In genomic region chr17:63571632-63572310, GRCh38 we compare ENCODE assay signal across 13 cellular contexts. TPM values are rescaled to one million over a fixed set of nuclear protein-coding genes. Genes with fewer than 3 reads are reported as not detected.
DNase-seq lines count a peak whose midpoint lies in the region; ATAC-seq, FAIRE-seq and TF ChIP-seq lines count a peak whose summit lies in the region.
"Had no signal": no experiment of that assay in that cellular context is flagged by ENCODE, and none has a peak within 500 bp of the region (broad histone marks: within the 10 kb centered on the region; RNA-seq: fewer than 3 reads in every experiment).

No MANE protein-coding gene starts in this region.

- H3K79me2 ChIP-seq in GM12878 (ENCODE audit: control insufficient read depth, insufficient read depth, low read length): peaks cover 30% of the 10 kb centered on the region

- whole genome bisulfite sequencing in GM12878 (ENCODE audit: insufficient coverage, insufficient replicate concordance, low lambda C conversion rate, missing lambda C conversion rate): 94% methylated on average over 1 of the region's 1 CpG
- 85 to 90% methylated on average over 1 of the region's 1 CpG for WGBS in lung, 2 donors

- no TSS peak for BruUV-seq in GM12878 (replicated peaks; lab: Mats Ljungman, UMichigan)

- H3K9me3 ChIP-seq in CD4-positive, alpha-beta memory T cell (ENCODE audit: control insufficient read depth in 1 of 2, low read length in 2 of 2): no peaks in the 10 kb centered on the region
- H3K9me3 ChIP-seq in GM12878 (replicated peaks; ENCODE audit: control insufficient read depth, insufficient read depth, low read length) (no peaks in the 10 kb centered on the region), lung (ENCODE audit: control insufficient read depth in 2 of 2, insufficient read depth in 1 of 2, low read length in 1 of 2) (no peaks in the 10 kb centered on the region)
- H3K9me3 ChIP-seq: heart left ventricle had no signal

- RAD21 ChIA-PET in GM12878 (lab: Charles Lee; ENCODE audit: unreplicated experiment): no interaction called here

- peaks cover 6 to 17% of the 10 kb centered on the region in 2 donors for H3K36me3 Mint-ChIP-seq in CD4-positive, alpha-beta memory T cell

- TF ChIP-seq POLR2A in GM12878 (IDR thresholded peaks at IDR 0.05; ENCODE audit: low read depth, low read length): no peak

- peaks cover 17% of the 10 kb centered on the region for H3K4me1 ChIP-seq in CD4-positive, alpha-beta memory T cell (ENCODE audit: insufficient read depth, low read length)
- H3K4me1 ChIP-seq in GM12878 (ENCODE audit: control insufficient read depth, insufficient read depth, low read length) (no peaks in the 10 kb centered on the region), lung (ENCODE audit: control insufficient read depth in 2 of 2, insufficient read depth in 2 of 2, low read length in 2 of 2) (peaks cover 0 to 1% of the 10 kb centered on the region in 2 donors)
- H3K4me1 ChIP-seq: neural progenitor cell had no signal

- no peak for DNase-seq in CD4-positive, alpha-beta memory T cell
- peak; percentile 45 for DNase-seq in HT1080 (ENCODE audit: low read depth)
- DNase-seq in GM12878 (ENCODE audit: low read depth, low spot score): no peak
- no peak for DNase-seq in lung (ENCODE audit: low spot score)
- DNase-seq in RWPE1 (ENCODE audit: low spot score): no peak
- DNase-seq in nucleus accumbens (lab: John Stamatoyannopoulos, UW): no peak
- no peak for DNase-seq in NCI-H748 (lab: John Stamatoyannopoulos, UW; ENCODE audit: unreplicated experiment)
- DNase-seq: activated naive CD8-positive, alpha-beta T cell treated with anti-CD3 and anti-CD28 coated beads, Interleukin-2, amount 10 ng/mL, durations not matched to agents 7 days and 5 days; heart left ventricle; NCI-H2171 treated with DMSO at 0.1 percent for 48 hours; T1000 had no signal

- H3K4me1 Mint-ChIP-seq in CD4-positive, alpha-beta memory T cell: peaks cover 29 to 58% (median 43%) of the 10 kb centered on the region in 4 donors
- H3K4me1 Mint-ChIP-seq: neural progenitor cell had no signal

- POLR2A ChIA-PET in CD4-positive, alpha-beta memory T cell (lab: Charles Lee; ENCODE audit: partially characterized antibody): no interaction called here
- POLR2A ChIA-PET in GM12878 (lab: Charles Lee) (no interaction called here), RWPE1 (lab: Yijun Ruan, JAX; ENCODE audit: low non-redundant PET) (no interaction called here)

- H2AFZ ChIP-seq in GM12878 (ENCODE audit: control insufficient read depth, low read depth, low read length): no peak overlapping the region
- H2AFZ ChIP-seq: neural progenitor cell had no signal

- ATAC-seq in GM12878 (no peak), lung (ENCODE audit: insufficient read depth, low FRiP score) (peak; percentile 11), GM18868 (IDR thresholded peaks at IDR 0.05; ENCODE audit: unreplicated experiment) (no peak)

- SMC1A ChIA-PET in GM12878 (lab: Charles Lee; ENCODE audit: uncharacterized antibody, unreplicated experiment): no interaction called here

- H3K4me3 Mint-ChIP-seq in CD4-positive, alpha-beta memory T cell: no peak overlapping the region
- H3K4me3 Mint-ChIP-seq: activated naive CD8-positive, alpha-beta T cell treated with anti-CD3 and anti-CD28 coated beads, Interleukin-2, amount 10 ng/mL, durations not matched to agents 7 days and 5 days; neural progenitor cell had no signal

- intact Hi-C loops in CD4-positive, alpha-beta memory T cell (cut with micrococcal nuclease): no loop called here
- intact Hi-C loops in GM12878 (cut with micrococcal nuclease; ENCODE audit: unreplicated experiment): no loop called here

- H3K9me3 Mint-ChIP-seq in CD4-positive, alpha-beta memory T cell: no peaks in the 10 kb centered on the region
- H3K9me3 Mint-ChIP-seq: activated naive CD8-positive, alpha-beta T cell treated with anti-CD3 and anti-CD28 coated beads, Interleukin-2, amount 10 ng/mL, durations not matched to agents 7 days and 5 days; neural progenitor cell had no signal

- H3K9ac ChIP-seq in GM12878 (ENCODE audit: control insufficient read depth, insufficient read depth, low read length): no peak overlapping the region
- H3K9ac ChIP-seq: neural progenitor cell had no signal

- in situ Hi-C loops in GM12878 (cut with MboI): no loop called here

- no peaks in the 10 kb centered on the region for H3K27me3 Mint-ChIP-seq in CD4-positive, alpha-beta memory T cell
- H3K27me3 Mint-ChIP-seq: activated naive CD8-positive, alpha-beta T cell treated with anti-CD3 and anti-CD28 coated beads, Interleukin-2, amount 10 ng/mL, durations not matched to agents 7 days and 5 days had no signal

- no peak overlapping the region for H3K4me2 ChIP-seq in GM12878 (ENCODE audit: control insufficient read depth, insufficient read depth)
- H3K4me2 ChIP-seq: neural progenitor cell had no signal

- no peak for TF ChIP-seq RAD21 in GM12878 (IDR thresholded peaks at IDR 0.05; ENCODE audit: insufficient read depth, low read depth, low read length)

- no peak for TF ChIP-seq CTCF in GM12878 (IDR thresholded peaks at IDR 0.05 in 2 of 3, conservative IDR thresholded peaks at IDR 0.05 in 1 of 3; ENCODE audit: control insufficient read depth in 2 of 3, extremely low read depth in 1 of 3, insufficient read depth in 1 of 3, low read depth in 3 of 3, low read length in 3 of 3)
- no peak for TF ChIP-seq CTCF in lung (IDR thresholded peaks at IDR 0.05; ENCODE audit: control extremely low read depth, extremely low read depth)
- no peak for TF ChIP-seq CTCF in RWPE1 (conservative IDR thresholded peaks at IDR 0.05; ENCODE audit: low read depth)

- peak overlapping the region in 5 of 7 donors; percentile 0 to 83 (median 5) for H3K27ac Mint-ChIP-seq in CD4-positive, alpha-beta memory T cell
- H3K27ac Mint-ChIP-seq: activated naive CD8-positive, alpha-beta T cell treated with anti-CD3 and anti-CD28 coated beads, Interleukin-2, amount 10 ng/mL, durations not matched to agents 7 days and 5 days; neural progenitor cell had no signal

- CTCF ChIA-PET in CD4-positive, alpha-beta memory T cell (lab: Charles Lee; ENCODE audit: partially characterized antibody): interaction anchor here (1.2 to 1.4 kb wide), 2 partner anchors 39 to 44 kb away, joined by 5 read pairs; no protein-coding TSS in a partner anchor
- CTCF ChIA-PET in GM12878 (lab: Yijun Ruan, JAX) (interaction anchor here (1.0 to 1.5 kb wide), 2 partner anchors 94 to 146 kb away, joined by 3 to 7 read pairs; no protein-coding TSS in a partner anchor), RWPE1 (lab: Yijun Ruan, JAX) (interaction anchor here (0.6 to 1.3 kb wide), 2 partner anchors 27 to 146 kb away, joined by 4 to 5 read pairs; no protein-coding TSS in a partner anchor)

- no peak for TF ChIP-seq EP300 in GM12878 (IDR thresholded peaks at IDR 0.05; ENCODE audit: borderline replicate concordance in 1 of 2, control insufficient read depth in 1 of 2, low read depth in 2 of 2, low read length in 2 of 2)

- no peak overlapping the region for H3K4me3 ChIP-seq in CD4-positive, alpha-beta memory T cell (ENCODE audit: low read length in 2 of 2)
- H3K4me3 ChIP-seq in GM12878 (no peak overlapping the region), lung (no peak overlapping the region)
- H3K4me3 ChIP-seq: heart left ventricle, neural progenitor cell had no signal

- H4K20me1 ChIP-seq in GM12878 (ENCODE audit: control insufficient read depth, insufficient read depth): peaks cover 2% of the 10 kb centered on the region

- no peaks in the 10 kb centered on the region for H3K36me3 ChIP-seq in CD4-positive, alpha-beta memory T cell (ENCODE audit: insufficient read depth, low read length)
- peaks cover 0 to 5% of the 10 kb centered on the region in 2 experiments; a peak in 2 of 4 replicates for H3K36me3 ChIP-seq in GM12878 (ENCODE audit: control insufficient read depth in 2 of 2, insufficient read depth in 2 of 2, low read length in 1 of 2)
- peaks cover 0 to 5% of the 10 kb centered on the region in 2 donors for H3K36me3 ChIP-seq in lung (ENCODE audit: control insufficient read depth in 2 of 2, insufficient read depth in 2 of 2, low read length in 2 of 2)
- H3K36me3 ChIP-seq: neural progenitor cell had no signal

- H3K27ac ChIP-seq in CD4-positive, alpha-beta memory T cell (ENCODE audit: low read depth, low read length): no peak overlapping the region
- no peak overlapping the region for H3K27ac ChIP-seq in GM12878 (ENCODE audit: control insufficient read depth, insufficient read depth)
- no peak overlapping the region for H3K27ac ChIP-seq in lung (ENCODE audit: low read depth in 1 of 2, low read length in 1 of 2)
- no peak overlapping the region for H3K27ac ChIP-seq in RWPE1
- H3K27ac ChIP-seq: heart left ventricle, neural progenitor cell had no signal

- FAIRE-seq in GM12878 (lab: Jason Lieb, UNC): peak; percentile 65

- H3K27me3 ChIP-seq in CD4-positive, alpha-beta memory T cell (ENCODE audit: insufficient read depth, low read length): no peaks in the 10 kb centered on the region
- no peaks in the 10 kb centered on the region for H3K27me3 ChIP-seq in GM12878 (replicated peaks in 1 of 2; ENCODE audit: control insufficient read depth in 2 of 2, insufficient read depth in 2 of 2, low read length in 1 of 2)
- H3K27me3 ChIP-seq in lung (ENCODE audit: control insufficient read depth, insufficient read depth): no peaks in the 10 kb centered on the region
- H3K27me3 ChIP-seq: heart left ventricle, neural progenitor cell had no signal

RNA-seq across cellular contexts. Expression of gene DCAF7, which starts 21.5 kb away (rescaled TPM):
- total RNA-seq in CD4-positive, alpha-beta memory T cell: 10 to 100 TPM; 88.1 to 93.0 TPM
- 10 to 100 TPM; 75.6 to 85.0 TPM for polyA plus RNA-seq in CD4-positive, alpha-beta memory T cell
- 28.0 and 37.1 TPM in 2 replicates for total RNA-seq in HT1080 (2014; rRNA removed; shearing (Covaris generic))
- polyA plus RNA-seq in HT1080 (2015; cell fraction: cytosol; rRNA removed): 58.3 TPM in 2 replicates
- 84.6 and 86.5 TPM in 2 replicates for polyA plus RNA-seq in HT1080 (2015; cell fraction: nucleus; rRNA removed)
- total RNA-seq in GM12878 (2013; cell fraction: nucleolus; rRNA removed): 35.0 and 38.8 TPM in 2 replicates
- 36.6 and 37.0 TPM in 2 replicates for total RNA-seq in GM12878 (2014; rRNA removed)
- 29.1 and 29.3 TPM in 2 replicates for total RNA-seq in GM12878 (2014; rRNA removed; fragmentation: Illumina TruSeq; extraction: Trizol)
- 99.8 and 103 TPM in 2 replicates for total RNA-seq in GM12878 (2021)
- 25.8 TPM for polyA plus RNA-seq in GM12878 (2011; ENCODE audit: low read depth)
- 45.5 and 60.7 TPM in 2 replicates for polyA plus RNA-seq in GM12878 (2011; rRNA removed)
- polyA plus RNA-seq in GM12878 (2011; cell fraction: cytosol; rRNA removed): 63.9 and 76.2 TPM in 2 replicates
- polyA plus RNA-seq in GM12878 (2011; cell fraction: nucleus; rRNA removed): 56.8 and 74.2 TPM in 2 replicates
- polyA plus RNA-seq in GM12878 (2012): 50.9 and 57.4 TPM in 2 replicates
- 65.4 and 67.5 TPM in 2 replicates for polyA plus RNA-seq in GM12878 (2014; fragmentation: Illumina TruSeq; extraction: Trizol)
- polyA plus RNA-seq in GM12878 (2014; fragmentation: Nextera tagmentation; extraction: Ambion mirVana): 10 to 100 TPM; 27.0 to 27.4 TPM
- 48.3 and 52.4 TPM in 2 replicates for polyA plus RNA-seq in GM12878 (2014; rRNA removed)
- 10 to 100 TPM; 76.5 to 85.0 TPM for polyA plus RNA-seq in GM12878 (2016; fragmentation: Nextera tagmentation; extraction: Ambion mirVana)
- 99.0 and 105 TPM in 2 replicates for polyA minus RNA-seq in GM12878 (2011; rRNA and poly(A)+ RNA removed)
- 29.0 and 35.1 TPM in 2 replicates for polyA minus RNA-seq in GM12878 (2011; cell fraction: cytosol; rRNA and poly(A)+ RNA removed)
- polyA minus RNA-seq in GM12878 (2011; cell fraction: nucleus; rRNA and poly(A)+ RNA removed): 12.7 and 19.8 TPM in 2 replicates
- total RNA-seq in lung: 10 to 100 TPM; 58.7 to 76.6 TPM
- 10 to 100 TPM; 21.7 to 29.5 TPM for polyA plus RNA-seq in lung

RNA-seq across cellular contexts. Expression of gene TACO1, which starts 28.9 kb away (rescaled TPM):
- 10 to 100 TPM; 17.7 to 20.3 TPM for total RNA-seq in CD4-positive, alpha-beta memory T cell
- polyA plus RNA-seq in CD4-positive, alpha-beta memory T cell: 10 to 100 TPM; 21.8 to 22.8 TPM
- 32.6 and 35.0 TPM in 2 replicates for total RNA-seq in HT1080 (2014; rRNA removed; shearing (Covaris generic))
- 25.3 and 31.2 TPM in 2 replicates for polyA plus RNA-seq in HT1080 (2015; cell fraction: cytosol; rRNA removed)
- polyA plus RNA-seq in HT1080 (2015; cell fraction: nucleus; rRNA removed): 17.5 and 19.9 TPM in 2 replicates
- 5.1 and 6.5 TPM in 2 replicates for total RNA-seq in GM12878 (2013; cell fraction: nucleolus; rRNA removed)
- total RNA-seq in GM12878 (2014; rRNA removed) (11.8 and 14.3 TPM in 2 replicates), GM12878 (2014; rRNA removed; fragmentation: Illumina TruSeq; extraction: Trizol) (18.7 and 19.9 TPM in 2 replicates), GM12878 (2021) (31.0 and 31.1 TPM in 2 replicates), lung (10 to 100 TPM; 11.1 to 20.7 TPM)
- 17.7 TPM for polyA plus RNA-seq in GM12878 (2011; ENCODE audit: low read depth)
- polyA plus RNA-seq in GM12878 (2011; rRNA removed) (24.9 and 26.7 TPM in 2 replicates), GM12878 (2014; fragmentation: Illumina TruSeq; extraction: Trizol) (27.1 and 27.3 TPM in 2 replicates), GM12878 (2014; fragmentation: Nextera tagmentation; extraction: Ambion mirVana) (10 to 100 TPM in 1 of 2 experiments, 1 to 10 TPM in 1; 8.5 to 16.1 TPM), GM12878 (2014; rRNA removed) (30.8 and 32.7 TPM in 2 replicates), GM12878 (2016; fragmentation: Nextera tagmentation; extraction: Ambion mirVana) (10 to 100 TPM; 33.7 to 38.6 TPM), lung (10 to 100 TPM; 16.9 to 18.1 TPM)
- 22.9 and 35.9 TPM in 2 replicates for polyA plus RNA-seq in GM12878 (2011; cell fraction: cytosol; rRNA removed)
- polyA plus RNA-seq in GM12878 (2011; cell fraction: nucleus; rRNA removed): 17.4 and 26.9 TPM in 2 replicates
- 19.5 and 20.0 TPM in 2 replicates for polyA plus RNA-seq in GM12878 (2012)
- 13.6 and 15.0 TPM in 2 replicates for polyA minus RNA-seq in GM12878 (2011; rRNA and poly(A)+ RNA removed)
- 5.3 and 8.7 TPM in 2 replicates for polyA minus RNA-seq in GM12878 (2011; cell fraction: cytosol; rRNA and poly(A)+ RNA removed)
- polyA minus RNA-seq in GM12878 (2011; cell fraction: nucleus; rRNA and poly(A)+ RNA removed): 2.7 and 5.4 TPM in 2 replicates

RNA-seq across cellular contexts. Expression of gene KCNH6, which starts 48.6 kb away (rescaled TPM):
- not detected for total RNA-seq in CD4-positive, alpha-beta memory T cell
- not detected for polyA plus RNA-seq in CD4-positive, alpha-beta memory T cell
- not detected in 2 replicates for total RNA-seq in HT1080 (2014; rRNA removed; shearing (Covaris generic))
- polyA plus RNA-seq in HT1080 (2015; cell fraction: cytosol; rRNA removed): not detected in 2 replicates
- not detected in 2 replicates for polyA plus RNA-seq in HT1080 (2015; cell fraction: nucleus; rRNA removed)
- total RNA-seq in GM12878 (2013; cell fraction: nucleolus; rRNA removed): not detected in 2 replicates
- total RNA-seq in GM12878 (2014; rRNA removed) (not detected in 2 replicates), GM12878 (2014; rRNA removed; fragmentation: Illumina TruSeq; extraction: Trizol) (not detected in 2 replicates), GM12878 (2021) (not detected in 2 replicates), lung (1 to 10 TPM in 1 of 2 donors, under 1 TPM in 1; 0.55 to 1.6 TPM)
- not detected for polyA plus RNA-seq in GM12878 (2011; ENCODE audit: low read depth)
- polyA plus RNA-seq in GM12878 (2011; rRNA removed) (not detected in 2 replicates), GM12878 (2014; fragmentation: Illumina TruSeq; extraction: Trizol) (not detected in 2 replicates), GM12878 (2014; fragmentation: Nextera tagmentation; extraction: Ambion mirVana) (not detected), GM12878 (2014; rRNA removed) (not detected in 2 replicates), GM12878 (2016; fragmentation: Nextera tagmentation; extraction: Ambion mirVana) (not detected), lung (under 1 TPM; 0.05 to 0.06 TPM)
- not detected in 2 replicates for polyA plus RNA-seq in GM12878 (2011; cell fraction: cytosol; rRNA removed)
- polyA plus RNA-seq in GM12878 (2011; cell fraction: nucleus; rRNA removed): not detected in 2 replicates
- not detected in 2 replicates for polyA plus RNA-seq in GM12878 (2012)
- not detected in 2 replicates for polyA minus RNA-seq in GM12878 (2011; rRNA and poly(A)+ RNA removed)
- not detected in 2 replicates for polyA minus RNA-seq in GM12878 (2011; cell fraction: cytosol; rRNA and poly(A)+ RNA removed)
- not detected in 2 replicates for polyA minus RNA-seq in GM12878 (2011; cell fraction: nucleus; rRNA and poly(A)+ RNA removed)
- total RNA-seq: activated naive CD8-positive, alpha-beta T cell treated with anti-CD3 and anti-CD28 coated beads, Interleukin-2, amount 10 ng/mL, durations not matched to agents 7 days and 5 days; heart left ventricle had no signal

RNA-seq across cellular contexts. Expression of gene MAP3K3, which starts 50.4 kb away (rescaled TPM):
- 10 to 100 TPM; 98.5 to 98.8 TPM for total RNA-seq in CD4-positive, alpha-beta memory T cell
- 10 to 100 TPM; 29.5 to 50.8 TPM for polyA plus RNA-seq in CD4-positive, alpha-beta memory T cell
- 26.0 and 33.1 TPM in 2 replicates for total RNA-seq in HT1080 (2014; rRNA removed; shearing (Covaris generic))
- 14.7 and 16.6 TPM in 2 replicates for polyA plus RNA-seq in HT1080 (2015; cell fraction: cytosol; rRNA removed)
- 20.1 and 20.6 TPM in 2 replicates for polyA plus RNA-seq in HT1080 (2015; cell fraction: nucleus; rRNA removed)
- total RNA-seq in GM12878 (2013; cell fraction: nucleolus; rRNA removed): 52.5 and 67.1 TPM in 2 replicates
- 24.1 and 24.3 TPM in 2 replicates for total RNA-seq in GM12878 (2014; rRNA removed)
- 16.0 and 17.2 TPM in 2 replicates for total RNA-seq in GM12878 (2014; rRNA removed; fragmentation: Illumina TruSeq; extraction: Trizol)
- total RNA-seq in GM12878 (2021): 22.9 and 23.2 TPM in 2 replicates
- 6.2 TPM for polyA plus RNA-seq in GM12878 (2011; ENCODE audit: low read depth)
- polyA plus RNA-seq in GM12878 (2011; rRNA removed): 11.6 and 13.8 TPM in 2 replicates
- polyA plus RNA-seq in GM12878 (2011; cell fraction: cytosol; rRNA removed): 14.3 and 15.8 TPM in 2 replicates
- 30.2 and 35.7 TPM in 2 replicates for polyA plus RNA-seq in GM12878 (2011; cell fraction: nucleus; rRNA removed)
- 11.5 and 13.7 TPM in 2 replicates for polyA plus RNA-seq in GM12878 (2012)
- 10.3 and 16.1 TPM in 2 replicates for polyA plus RNA-seq in GM12878 (2014; fragmentation: Illumina TruSeq; extraction: Trizol)
- polyA plus RNA-seq in GM12878 (2014; fragmentation: Nextera tagmentation; extraction: Ambion mirVana): 1 to 10 TPM; 1.6 to 2.0 TPM
- polyA plus RNA-seq in GM12878 (2014; rRNA removed): 19.0 and 19.9 TPM in 2 replicates
- 1 to 10 TPM; 3.4 to 5.3 TPM for polyA plus RNA-seq in GM12878 (2016; fragmentation: Nextera tagmentation; extraction: Ambion mirVana)
- polyA minus RNA-seq in GM12878 (2011; rRNA and poly(A)+ RNA removed): 18.0 and 23.0 TPM in 2 replicates
- 6.5 and 7.6 TPM in 2 replicates for polyA minus RNA-seq in GM12878 (2011; cell fraction: cytosol; rRNA and poly(A)+ RNA removed)
- polyA minus RNA-seq in GM12878 (2011; cell fraction: nucleus; rRNA and poly(A)+ RNA removed): 11.6 and 25.1 TPM in 2 replicates
- total RNA-seq in lung: 10 to 100 TPM; 50.1 to 56.3 TPM
- 10 to 100 TPM; 24.5 to 33.0 TPM for polyA plus RNA-seq in lung
